In the genomic region with DNA sequence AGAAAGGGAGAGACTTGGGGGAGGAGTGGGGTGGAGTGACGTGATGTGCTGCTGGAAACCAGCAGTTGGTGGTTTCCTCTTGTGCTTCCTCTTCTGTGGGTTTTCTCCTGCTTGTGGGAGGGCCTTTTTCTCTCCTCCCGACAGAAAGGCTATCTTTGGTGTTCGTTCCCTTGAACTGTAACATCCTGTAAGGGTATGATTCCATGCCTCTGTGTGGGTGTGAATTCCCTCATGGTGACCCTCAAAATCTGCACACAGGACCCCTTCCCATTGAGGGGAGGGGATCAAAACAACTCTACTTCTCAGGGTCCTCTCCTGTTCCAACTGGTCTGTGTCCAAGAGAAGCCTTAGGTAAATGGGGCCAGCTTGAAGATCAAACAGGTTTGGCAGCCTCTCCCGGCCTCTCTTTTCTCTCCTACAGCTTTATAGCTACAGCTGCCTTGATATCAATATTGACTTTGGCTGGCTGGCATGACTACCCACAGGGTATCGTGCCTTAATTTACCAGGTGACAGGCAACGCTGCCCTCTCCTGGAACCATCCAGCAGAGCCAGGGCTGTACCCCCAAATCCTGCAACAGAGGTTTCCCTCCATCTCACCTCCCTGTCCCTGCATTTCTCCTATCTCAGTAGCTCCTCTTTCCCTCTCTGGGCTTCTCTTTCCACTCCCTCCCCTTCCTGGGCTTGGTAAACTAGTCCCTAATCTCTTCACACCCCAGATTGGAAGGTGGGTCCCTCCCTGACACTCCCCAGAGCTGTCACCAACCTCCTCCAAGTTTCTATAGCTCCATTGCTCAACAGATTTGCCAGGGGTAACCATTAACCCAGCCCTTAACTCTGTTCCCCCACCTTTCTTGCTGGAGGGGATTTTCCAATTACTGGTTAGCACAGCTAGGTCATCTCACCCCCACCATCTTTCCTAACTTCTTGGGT, we compare ENCODE assay signal across 8 cellular contexts. TPM values are rescaled to one million over a fixed set of nuclear protein-coding genes. Genes with fewer than 3 reads are reported as not detected.
DNase-seq lines count a peak whose midpoint lies in the region; ATAC-seq and TF ChIP-seq lines count a peak whose summit lies in the region.

No MANE protein-coding gene starts in this region.

- H3K4me1 Mint-ChIP-seq in stimulated activated naive CD8-positive, alpha-beta T cell treated with anti-CD3 and anti-CD28 coated beads, Interleukin-15, Interleukin-2, amounts not matched to agents 100 ng/mL and 50 ng/mL, for 24 hours (ENCODE audit: low read depth) = peaks cover 68% of the 10 kb centered on the region

- peak overlapping the region; percentile 12 for H3K4me3 ChIP-seq in A673 (ENCODE audit: low read depth, low read length, poor library complexity, severe bottlenecking)

- ATAC-seq in GM18505 (IDR thresholded peaks at IDR 0.05; ENCODE audit: unreplicated experiment) = peak; percentile 25
- ATAC-seq in GM21526 (IDR thresholded peaks at IDR 0.05; ENCODE audit: low FRiP score, unreplicated experiment) = no peak

- H3K27ac ChIP-seq in A673 (ENCODE audit: low read depth, low read length, poor library complexity, severe bottlenecking) = peak overlapping the region; percentile 95
- peak overlapping the region; percentile 99 for H3K27ac ChIP-seq in VCaP

- intact Hi-C loops in A673 (cut with micrococcal nuclease; ENCODE audit: unreplicated experiment) = loop anchor here (2.0 to 10.0 kb wide), 3 partner anchors 54 to 194 kb away; partner anchors contain the start of genes ATP6V1G2, DDX39B, GPANK1 and NFKBIL1

- no peaks in the 10 kb centered on the region for H3K9me3 ChIP-seq in A673 (ENCODE audit: low read depth, low read length, poor library complexity, severe bottlenecking)

- peak; percentile 51 for TF ChIP-seq CTCF in A673 (conservative IDR thresholded peaks at IDR 0.05; ENCODE audit: low read depth, low read length)
- peak; percentile 54 for TF ChIP-seq CTCF in VCaP (conservative IDR thresholded peaks at IDR 0.05)

- TF ChIP-seq POLR2A in GM18505 (IDR thresholded peaks at IDR 0.05; ENCODE audit: borderline replicate concordance, extremely low read depth, insufficient read depth, insufficient read length) = peak; percentile 55

- peak overlapping the region; percentile 80 for H3K27ac Mint-ChIP-seq in stimulated activated naive CD8-positive, alpha-beta T cell treated with anti-CD3 and anti-CD28 coated beads, Interleukin-15, Interleukin-2, amounts not matched to agents 100 ng/mL and 50 ng/mL, for 24 hours

- peaks cover 33% of the 10 kb centered on the region for H3K36me3 ChIP-seq in A673 (ENCODE audit: insufficient read depth, low read length, poor library complexity, severe bottlenecking)

- DNase-seq in A673 (ENCODE audit: low spot score) (peak; percentile 85), NCI-H2081 treated with DMSO at 0.1 percent for 48 hours (lab: John Stamatoyannopoulos, UW) (peak; percentile 76), dermis blood vessel endothelial cell (peak; percentile 95), midbrain (lab: John Stamatoyannopoulos, UW) (peak; percentile 25)

- H3K27me3 ChIP-seq in A673 (replicated peaks; ENCODE audit: insufficient read depth, low read depth, low read length, poor library complexity) = no peaks in the 10 kb centered on the region

- BruUV-seq in A673 (replicated peaks; lab: Mats Ljungman, UMichigan) = no TSS peak

- CTCF ChIA-PET in A673 (lab: Charles Lee) = no interaction called here

- no peaks in the 10 kb centered on the region for H3K27me3 Mint-ChIP-seq in stimulated activated naive CD8-positive, alpha-beta T cell treated with anti-CD3 and anti-CD28 coated beads, Interleukin-15, Interleukin-2, amounts not matched to agents 100 ng/mL and 50 ng/mL, for 24 hours

- H3K36me3 Mint-ChIP-seq in stimulated activated naive CD8-positive, alpha-beta T cell treated with anti-CD3 and anti-CD28 coated beads, Interleukin-15, Interleukin-2, amounts not matched to agents 100 ng/mL and 50 ng/mL, for 24 hours (ENCODE audit: low read depth) = peaks cover 60% of the 10 kb centered on the region

- peaks cover 43% of the 10 kb centered on the region for H3K4me1 ChIP-seq in A673 (ENCODE audit: insufficient read depth, low read length, poor library complexity, severe bottlenecking)

- POLR2A ChIA-PET in A673 (lab: Charles Lee; ENCODE audit: low non-redundant PET) = interaction anchor here (0.5 kb wide), 1 partner anchor 62 kb away, joined by 6 read pairs; no protein-coding TSS in a partner anchor

- peak overlapping the region; percentile 100 for H3K4me3 Mint-ChIP-seq in stimulated activated naive CD8-positive, alpha-beta T cell treated with anti-CD3 and anti-CD28 coated beads, Interleukin-15, Interleukin-2, amounts not matched to agents 100 ng/mL and 50 ng/mL, for 24 hours

- H3K9me3 Mint-ChIP-seq in stimulated activated naive CD8-positive, alpha-beta T cell treated with anti-CD3 and anti-CD28 coated beads, Interleukin-15, Interleukin-2, amounts not matched to agents 100 ng/mL and 50 ng/mL, for 24 hours = no peaks in the 10 kb centered on the region

RNA-seq across cellular contexts. Expression of gene MSH5, which starts 1.5 kb away (rescaled TPM):
- total RNA-seq in A673 (2021) (76.4 and 102 TPM in 2 replicates), dermis blood vessel endothelial cell (7.1 and 8.5 TPM in 2 replicates)

RNA-seq across cellular contexts. Expression of gene CLIC1, which starts 2.0 kb away (rescaled TPM):
- total RNA-seq in A673 (2021) (371 and 431 TPM in 2 replicates), dermis blood vessel endothelial cell (543 and 615 TPM in 2 replicates)

RNA-seq across cellular contexts. Expression of gene DDAH2, which starts 9.2 kb away (rescaled TPM):
- total RNA-seq in A673 (2021) = 68.2 and 86.7 TPM in 2 replicates
- 126 and 150 TPM in 2 replicates for total RNA-seq in dermis blood vessel endothelial cell

RNA-seq across cellular contexts. Expression of gene MPIG6B, which starts 15.1 kb away (rescaled TPM):
- total RNA-seq in A673 (2021) (not detected in 2 replicates), dermis blood vessel endothelial cell (not detected in 2 replicates)

RNA-seq across cellular contexts. Expression of gene LY6G6C, which starts 16.8 kb away (rescaled TPM):
- total RNA-seq in A673 (2021) (0.42 and 0.80 TPM in 2 replicates), dermis blood vessel endothelial cell (not detected in 2 replicates)

Comparison
In these comparisons a context has a peak if more than half of its experiments do, and no peak if none do; other contexts are left out.
1. DNase-seq: peak in every context shown above with its lines; median percentile 95 in dermis blood vessel endothelial cell; 85 in A673; 76 in NCI-H2081 treated with DMSO at 0.1 percent for 48 hours; 25 in midbrain.